In the genomic region with DNA sequence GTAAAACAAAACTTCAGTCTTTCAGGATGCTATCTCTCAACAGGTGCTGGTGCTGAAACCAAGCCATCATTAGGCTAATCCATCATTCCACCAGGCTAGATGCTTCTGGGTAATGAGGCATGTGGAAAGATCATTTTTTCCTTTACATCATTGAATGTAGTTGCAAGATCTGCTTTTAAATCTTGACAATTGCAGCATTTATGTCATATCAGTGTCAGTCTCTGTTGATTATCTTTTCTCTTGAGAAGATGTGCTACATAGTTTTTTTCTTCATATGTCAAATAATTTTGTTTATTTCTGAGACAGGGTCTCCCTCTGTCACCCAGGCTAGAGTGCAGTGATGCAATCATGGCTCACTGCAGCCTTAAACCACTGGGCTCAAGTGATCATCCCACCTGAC, we compare ENCODE assay signal across 6 cellular contexts.
"Had no signal": no experiment of that assay in that cellular context is flagged by ENCODE, and none has a peak within 500 bp of the region (broad histone marks: within the 10 kb centered on the region; RNA-seq: fewer than 3 reads in every experiment).

No MANE protein-coding gene starts in this region.

- H3K9me3 ChIP-seq: HAP-1 had no signal

- ATAC-seq: GM23338, HCT116, HepG2 had no signal

- H3K4me2 ChIP-seq: GM23338 had no signal

- H3K4me3 ChIP-seq: GM23338, HAP-1 had no signal

- H3K4me1 ChIP-seq: HAP-1 had no signal

- FAIRE-seq: HepG2 had no signal

- H3K36me3 ChIP-seq: HAP-1 had no signal

- H2AFZ ChIP-seq: GM23338 had no signal

- DNase-seq: H7, KG1 had no signal
